In the genomic region with DNA sequence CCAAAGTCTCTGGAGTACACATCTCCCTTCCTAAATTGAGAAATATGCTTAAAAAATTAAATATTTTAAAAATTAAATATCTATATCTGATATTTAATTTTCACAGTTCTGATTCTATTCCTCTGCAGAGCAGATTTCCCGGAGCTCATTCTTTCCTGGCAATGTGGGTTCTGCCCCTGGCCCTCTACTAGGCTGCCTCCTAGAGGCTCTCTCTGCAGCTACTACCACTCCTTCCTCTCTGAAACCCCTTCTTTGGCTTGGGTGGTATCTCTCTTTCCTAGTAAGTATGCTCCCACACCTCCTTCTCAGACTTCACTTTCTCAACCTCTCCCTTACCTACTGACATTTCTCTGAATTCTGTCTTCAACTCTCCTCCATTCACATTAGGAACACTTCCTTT, we compare ENCODE assay signal across 11 cellular contexts. TPM values are rescaled to one million over a fixed set of nuclear protein-coding genes. Genes with fewer than 3 reads are reported as not detected.
DNase-seq lines count a peak whose midpoint lies in the region; ATAC-seq and TF ChIP-seq lines count a peak whose summit lies in the region.
"Had no signal": no experiment of that assay in that cellular context is flagged by ENCODE, and none has a peak within 500 bp of the region (broad histone marks: within the 10 kb centered on the region; RNA-seq: fewer than 3 reads in every experiment).

No MANE protein-coding gene starts in this region.

- no TSS peak for BruUV-seq in HCT116 (replicated peaks; lab: Mats Ljungman, UMichigan)

- H3K36me3 Mint-ChIP-seq in chondrocyte (ENCODE audit: low read depth) = no peaks in the 10 kb centered on the region

- TF ChIP-seq POLR2A in HCT116 (IDR thresholded peaks at IDR 0.05; ENCODE audit: borderline replicate concordance, extremely low read depth, insufficient read depth, insufficient read length) (no peak), suprapubic skin (IDR thresholded peaks at IDR 0.05) (no peak)

- H4K20me1 ChIP-seq in HCT116 (ENCODE audit: insufficient read depth) = no peaks in the 10 kb centered on the region

- H3K36me3 ChIP-seq in HCT116 (ENCODE audit: control insufficient read depth in 1 of 2, insufficient read depth in 2 of 2, low read length in 2 of 2) (no peaks in the 10 kb centered on the region), suprapubic skin (no peaks in the 10 kb centered on the region)

- POLR2A ChIA-PET in HCT116 (lab: Charles Lee) = no interaction called here

- intact Hi-C loops in HCT116 (cut with micrococcal nuclease) = no loop called here
- intact Hi-C loops in left colon (cut with DNase I, micrococcal nuclease) = no loop called here

- DNase-seq in AG10803 (ENCODE audit: low read depth) = peak; percentile 25
- DNase-seq in HCT116 (ENCODE audit: low read depth, low spot score) = no peak
- no peak for DNase-seq in chondrocyte (ENCODE audit: low spot score)
- no peak for DNase-seq in left colon
- DNase-seq in suprapubic skin (ENCODE audit: low spot score in 2 of 2) = no peak
- DNase-seq in D341Med (ENCODE audit: low spot score) = no peak
- no peak for DNase-seq in SK-N-DZ (ENCODE audit: low spot score)
- DNase-seq: midbrain, MM.1S, NCI-H69 had no signal

- H3K9me2 ChIP-seq in HCT116 (ENCODE audit: insufficient read depth) = no peaks in the 10 kb centered on the region

- no peaks in the 10 kb centered on the region for H3K27me3 Mint-ChIP-seq in chondrocyte (ENCODE audit: low read depth)

- H3K9ac ChIP-seq in HCT116 (ENCODE audit: low read length) = no peak overlapping the region

- H3K4me3 ChIP-seq in AG10803 (ENCODE audit: low read length) (no peak overlapping the region), HCT116 (replicated peaks in 1 of 2; ENCODE audit: low read depth in 1 of 2, low read length in 2 of 2) (no peak overlapping the region), suprapubic skin (no peak overlapping the region)

- no peak overlapping the region for H3K27ac ChIP-seq in HCT116 (ENCODE audit: low read depth, low read length)
- no peak overlapping the region for H3K27ac ChIP-seq in suprapubic skin

- H3K9me3 Mint-ChIP-seq in chondrocyte (ENCODE audit: low read depth) = no peaks in the 10 kb centered on the region

- TF ChIP-seq CTCF in AG10803 (conservative IDR thresholded peaks at IDR 0.05; ENCODE audit: low read length) = peak; percentile 64
- TF ChIP-seq CTCF in HCT116 (IDR thresholded peaks at IDR 0.05 in 2 of 3, conservative IDR thresholded peaks at IDR 0.05 in 1 of 3; ENCODE audit: borderline replicate concordance in 1 of 3, insufficient read depth in 1 of 3, low read depth in 2 of 3, low read length in 2 of 3) = peak; percentile 7 to 21 (median 11); a peak in 1 of 6 replicates
- peak; percentile 72 for TF ChIP-seq CTCF in chondrocyte (IDR thresholded peaks at IDR 0.05)
- TF ChIP-seq CTCF in suprapubic skin (IDR thresholded peaks at IDR 0.05) = no peak

- 59% methylated on average over 1 of the region's 1 CpG for WGBS in suprapubic skin

- H2AFZ ChIP-seq in HCT116 (ENCODE audit: low read depth, low read length, poor library complexity, severe bottlenecking) = no peak overlapping the region

- peak; percentile 30; the same call in 1 of the 2 replicates for TF ChIP-seq RAD21 in HCT116 (IDR thresholded peaks at IDR 0.05; ENCODE audit: low read depth)

- H3K27ac Mint-ChIP-seq in chondrocyte (ENCODE audit: unreplicated experiment) = no peak overlapping the region

- H3K4me1 ChIP-seq in HCT116 (ENCODE audit: control insufficient read depth in 1 of 2, insufficient read depth in 2 of 2, low read length in 2 of 2) (peaks cover 2 to 7% of the 10 kb centered on the region in 2 experiments; a peak in 1 of 4 replicates), suprapubic skin (no peaks in the 10 kb centered on the region)

- H3K27me3 ChIP-seq in HCT116 (ENCODE audit: insufficient read depth, low read length) = no peaks in the 10 kb centered on the region
- no peaks in the 10 kb centered on the region for H3K27me3 ChIP-seq in suprapubic skin

- CTCF ChIA-PET in HCT116 (lab: Charles Lee) = interaction anchor here (0.8 to 1.7 kb wide), 4 partner anchors 22 to 62 kb away, joined by 3 to 5 read pairs (median 4); a partner anchor contains a TSS

- H3K4me1 Mint-ChIP-seq in chondrocyte (ENCODE audit: low read depth) = peaks cover 6% of the 10 kb centered on the region

- RAD21 ChIA-PET in HCT116 (lab: Charles Lee; ENCODE audit: low non-redundant PET in 1 of 2, low total read pairs in 2 of 2, uncharacterized antibody in 2 of 2, unreplicated experiment in 2 of 2) = no interaction called here

- no peak for ATAC-seq in HCT116
- ATAC-seq in left colon = peak; percentile 41
- no peak for ATAC-seq in HG02852 (IDR thresholded peaks at IDR 0.05; ENCODE audit: unreplicated experiment)

- TF ChIP-seq EP300 in suprapubic skin (IDR thresholded peaks at IDR 0.05) = no peak

- no peak overlapping the region for H3K4me2 ChIP-seq in HCT116 (ENCODE audit: low read length)

- no peaks in the 10 kb centered on the region for H3K79me2 ChIP-seq in HCT116 (ENCODE audit: insufficient read depth, low read length)

- H3K9me3 ChIP-seq in HCT116 (ENCODE audit: control insufficient read depth in 1 of 2, insufficient read depth in 1 of 2, low read depth in 1 of 2, low read length in 2 of 2) (no peaks in the 10 kb centered on the region), suprapubic skin (no peaks in the 10 kb centered on the region)

- H3K4me3 Mint-ChIP-seq in chondrocyte (ENCODE audit: unreplicated experiment) = no peak overlapping the region

TF ChIP-seq in HCT116, 20 proteins besides CTCF, POLR2A, EP300 and RAD21 (continues in another document):
- TF ChIP-seq POLR2AphosphoS5 (IDR thresholded peaks at IDR 0.05; ENCODE audit: low read depth, low read length) (no peak), SIN3A (IDR thresholded peaks at IDR 0.05; ENCODE audit: low read depth) (no peak), CBX3 (IDR thresholded peaks at IDR 0.05; ENCODE audit: low read depth) (no peak), CEBPB (IDR thresholded peaks at IDR 0.05; ENCODE audit: low read depth) (no peak), JUND (IDR thresholded peaks at IDR 0.05) (no peak), EZH2 (IDR thresholded peaks at IDR 0.05) (no peak), ZFX (IDR thresholded peaks at IDR 0.05) (no peak), TCF7L2 (IDR thresholded peaks at IDR 0.05; ENCODE audit: borderline replicate concordance, extremely low read depth, insufficient read depth, insufficient read length) (no peak), EZH2phosphoT487 (IDR thresholded peaks at IDR 0.05; ENCODE audit: borderline replicate concordance) (no peak), ELF1 (IDR thresholded peaks at IDR 0.05; ENCODE audit: borderline replicate concordance, low read depth) (no peak), SP1 (IDR thresholded peaks at IDR 0.05; ENCODE audit: low read depth) (no peak)
- TF ChIP-seq, protein P1, sequence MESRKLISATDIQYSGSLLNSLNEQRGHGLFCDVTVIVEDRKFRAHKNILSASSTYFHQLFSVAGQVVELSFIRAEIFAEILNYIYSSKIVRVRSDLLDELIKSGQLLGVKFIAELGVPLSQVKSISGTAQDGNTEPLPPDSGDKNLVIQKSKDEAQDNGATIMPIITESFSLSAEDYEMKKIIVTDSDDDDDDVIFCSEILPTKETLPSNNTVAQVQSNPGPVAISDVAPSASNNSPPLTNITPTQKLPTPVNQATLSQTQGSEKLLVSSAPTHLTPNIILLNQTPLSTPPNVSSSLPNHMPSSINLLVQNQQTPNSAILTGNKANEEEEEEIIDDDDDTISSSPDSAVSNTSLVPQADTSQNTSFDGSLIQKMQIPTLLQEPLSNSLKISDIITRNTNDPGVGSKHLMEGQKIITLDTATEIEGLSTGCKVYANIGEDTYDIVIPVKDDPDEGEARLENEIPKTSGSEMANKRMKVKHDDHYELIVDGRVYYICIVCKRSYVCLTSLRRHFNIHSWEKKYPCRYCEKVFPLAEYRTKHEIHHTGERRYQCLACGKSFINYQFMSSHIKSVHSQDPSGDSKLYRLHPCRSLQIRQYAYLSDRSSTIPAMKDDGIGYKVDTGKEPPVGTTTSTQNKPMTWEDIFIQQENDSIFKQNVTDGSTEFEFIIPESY (IDR thresholded peaks at IDR 0.05; ENCODE audit: extremely low read depth, insufficient replicate concordance, low read length) = no peak
- TF ChIP-seq, protein P2, sequence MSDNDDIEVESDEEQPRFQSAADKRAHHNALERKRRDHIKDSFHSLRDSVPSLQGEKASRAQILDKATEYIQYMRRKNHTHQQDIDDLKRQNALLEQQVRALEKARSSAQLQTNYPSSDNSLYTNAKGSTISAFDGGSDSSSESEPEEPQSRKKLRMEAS (IDR thresholded peaks at IDR 0.05) = no peak
- TF ChIP-seq, protein P3, sequence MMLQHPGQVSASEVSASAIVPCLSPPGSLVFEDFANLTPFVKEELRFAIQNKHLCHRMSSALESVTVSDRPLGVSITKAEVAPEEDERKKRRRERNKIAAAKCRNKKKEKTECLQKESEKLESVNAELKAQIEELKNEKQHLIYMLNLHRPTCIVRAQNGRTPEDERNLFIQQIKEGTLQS (IDR thresholded peaks at IDR 0.05) = no peak

RNA-seq across cellular contexts. Expression of a gene that starts 45.3 kb away (rescaled TPM):
- 10.4 TPM for total RNA-seq in HCT116 (2021; ENCODE audit: unreplicated experiment)
- 4.1 and 5.4 TPM in 2 replicates for polyA plus RNA-seq in HCT116 (2012)
- 2.9 to 3.3 TPM (median 3.1 TPM) in 3 replicates for total RNA-seq in chondrocyte
- 10 to 100 TPM in 1 of 2 donors, 1 to 10 TPM in 1; 7.8 to 14.1 TPM for total RNA-seq in left colon
- total RNA-seq in suprapubic skin = 10 to 100 TPM; 12.6 to 43.0 (median 25.2) TPM
- 6.8 and 14.3 TPM in 2 replicates for polyA plus RNA-seq in SK-N-DZ (2014; cell fraction: cytosol; rRNA removed)
- polyA plus RNA-seq in SK-N-DZ (2014; cell fraction: nucleus; rRNA removed) = 12.9 and 16.3 TPM in 2 replicates

Comparison
In these comparisons a context has a peak if more than half of its experiments do, and no peak if none do; other contexts are left out.
1. CTCF ChIP-seq: peak in AG10803 (single experiment), HCT116 (3 of 3) and chondrocyte (single experiment); none in suprapubic skin (0 of 2).